Comparison of ENCODE assay signal across 27 cellular contexts in the genomic region with DNA sequence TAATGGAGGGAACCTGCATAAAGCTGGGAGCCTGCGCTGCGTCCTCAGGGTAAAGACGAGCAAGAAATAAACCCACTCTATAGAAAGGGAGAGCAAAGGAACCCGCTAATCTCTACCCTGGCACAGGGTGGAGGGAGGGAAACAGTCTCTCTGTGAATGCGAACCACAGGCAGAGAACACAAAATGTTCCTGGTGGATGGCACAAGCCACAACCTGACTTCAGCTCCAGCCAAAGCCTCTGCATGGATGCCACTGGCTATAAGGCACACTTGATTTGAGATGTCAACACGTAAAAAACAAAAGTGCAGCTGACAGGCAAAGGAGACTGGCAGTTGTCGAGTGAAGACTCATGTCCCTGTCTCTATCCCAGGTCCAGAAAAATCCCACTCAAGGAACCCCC. TPM values are rescaled to one million over a fixed set of nuclear protein-coding genes. Genes with fewer than 3 reads are reported as not detected.
"Had no signal": no experiment of that assay in that cellular context is flagged by ENCODE, and none has a peak within 500 bp of the region (broad histone marks: within the 10 kb centered on the region; RNA-seq: fewer than 3 reads in every experiment).

No MANE protein-coding gene starts in this region.

- H3K27me3 ChIP-seq: esophagus muscularis mucosa, gastroesophageal sphincter, left lung, tibial nerve, vagina had no signal

- H3K9me3 ChIP-seq: esophagus muscularis mucosa, gastroesophageal sphincter, left lung, tibial nerve, vagina had no signal

- H3K9me3 Mint-ChIP-seq: activated B cell treated with CpG ODN at 0.5 μM for 24 hours; activated CD4-positive, alpha-beta memory T cell treated with anti-CD3 and anti-CD28 coated beads for 36 hours; activated naive CD8-positive, alpha-beta T cell treated with anti-CD3 and anti-CD28 coated beads, Interleukin-2, amount 50 U/mL, for 24 hours; activated T-helper 17 cell treated with anti-CD3 and anti-CD28 coated beads, Interleukin-2, amount 50 U/mL, for 72 hours; dendritic cell treated with granulocyte-macrophage colony-stimulating factor and Interleukin-4, amounts not matched to agents 40 ng/mL and 50 ng/mL, for 4 days; nephron progenitor cell had no signal

- H3K4me1 ChIP-seq: left lung had no signal

- DNase-seq: activated B cell treated with CpG ODN at 0.5 μM for 24 hours; activated CD4-positive, alpha-beta memory T cell treated with anti-CD3 and anti-CD28 coated beads for 36 hours; activated CD4-positive, alpha-beta T cell treated with anti-CD3 and anti-CD28 coated beads for 4 hours; activated naive CD4-positive, alpha-beta T cell; activated naive CD8-positive, alpha-beta T cell treated with anti-CD3 and anti-CD28 coated beads, Interleukin-2, amount 50 U/mL, for 24 hours; activated T-cell treated with anti-CD3 and anti-CD28 coated beads for 4 hours; effector memory CD4-positive, alpha-beta T cell; hippocampal formation; islet precursor cell; nephron progenitor cell; stimulated activated CD4-positive, alpha-beta T cell treated with anti-CD3 and anti-CD28 coated beads, Interleukin-12 subunit alpha, Interleukin-12 subunit beta, amount 100 ng/mL, for 4 hours; stimulated activated CD4-positive, alpha-beta T cell treated with anti-CD3 and anti-CD28 coated beads, Interleukin-1b, Interleukin-23, amount 100 ng/mL, for 48 hours; stimulated activated CD8-positive, alpha-beta memory T cell treated with anti-CD3 and anti-CD28 coated beads, Interleukin-4, amount 100 ng/mL, for 48 hours; stimulated activated naive CD4-positive, alpha-beta T cell treated with Interleukin-2 at 50 U/mL for 16 hours; SW 1271; T-helper 2 cell had no signal

- H3K4me1 Mint-ChIP-seq: activated T-helper 17 cell treated with anti-CD3 and anti-CD28 coated beads, Interleukin-2, amount 50 U/mL, for 72 hours had no signal

- H3K27ac ChIP-seq: esophagus muscularis mucosa, gastroesophageal sphincter, left lung, vagina had no signal

- H3K4me3 ChIP-seq: esophagus muscularis mucosa, gastroesophageal sphincter, left lung, tibial nerve, vagina had no signal

- H3K27ac Mint-ChIP-seq: activated B cell treated with CpG ODN at 0.5 μM for 24 hours; activated CD4-positive, alpha-beta memory T cell treated with anti-CD3 and anti-CD28 coated beads for 36 hours; activated naive CD8-positive, alpha-beta T cell treated with anti-CD3 and anti-CD28 coated beads, Interleukin-2, amount 50 U/mL, for 24 hours; nephron progenitor cell had no signal

- FAIRE-seq: endothelial cell of umbilical vein had no signal

- H3K4me3 Mint-ChIP-seq: activated B cell treated with CpG ODN at 0.5 μM for 24 hours; activated CD4-positive, alpha-beta memory T cell treated with anti-CD3 and anti-CD28 coated beads for 36 hours; activated naive CD8-positive, alpha-beta T cell treated with anti-CD3 and anti-CD28 coated beads, Interleukin-2, amount 50 U/mL, for 24 hours; activated T-helper 17 cell treated with anti-CD3 and anti-CD28 coated beads, Interleukin-2, amount 50 U/mL, for 72 hours; dendritic cell treated with granulocyte-macrophage colony-stimulating factor and Interleukin-4, amounts not matched to agents 40 ng/mL and 50 ng/mL, for 4 days; nephron progenitor cell had no signal

- ATAC-seq: activated naive CD8-positive, alpha-beta T cell treated with anti-CD3 and anti-CD28 coated beads, Interleukin-2, amount 50 U/mL, for 24 hours; activated T-helper 17 cell treated with anti-CD3 and anti-CD28 coated beads, Interleukin-2, amount 50 U/mL, for 72 hours; gastroesophageal sphincter; left lung had no signal

- H3K27me3 Mint-ChIP-seq: activated B cell treated with CpG ODN at 0.5 μM for 24 hours; activated CD4-positive, alpha-beta memory T cell treated with anti-CD3 and anti-CD28 coated beads for 36 hours; activated naive CD8-positive, alpha-beta T cell treated with anti-CD3 and anti-CD28 coated beads, Interleukin-2, amount 50 U/mL, for 24 hours; activated T-helper 17 cell treated with anti-CD3 and anti-CD28 coated beads, Interleukin-2, amount 50 U/mL, for 72 hours; dendritic cell treated with granulocyte-macrophage colony-stimulating factor and Interleukin-4, amounts not matched to agents 40 ng/mL and 50 ng/mL, for 4 days had no signal

RNA-seq across cellular contexts. Expression of gene CHGA, which starts 32.4 kb away (rescaled TPM):
- total RNA-seq: activated B cell treated with CpG ODN at 0.5 μM for 24 hours; activated CD4-positive, alpha-beta memory T cell treated with anti-CD3 and anti-CD28 coated beads for 36 hours; activated T-helper 17 cell treated with anti-CD3 and anti-CD28 coated beads, Interleukin-2, amount 50 U/mL, for 72 hours; aorta; endothelial cell of umbilical vein; myocyte; renal cortical epithelial cell; tibial nerve had no signal
- polyA plus RNA-seq: endothelial cell of umbilical vein had no signal
